ENCODE assay signal across 2 cellular contexts in genomic region chr2:127525692-127526141, GRCh38.
TF ChIP-seq lines count a peak whose summit lies in the region.

No MANE protein-coding gene starts in this region.

TF ChIP-seq in SK-N-SH treated with all-trans-retinoic acid at 6 μM for 48 hours, 23 proteins besides CTCF, POLR2A, EP300 and RAD21:
- TF ChIP-seq TCF4 (CRISPR knock-in tag; IDR thresholded peaks at IDR 0.05; ENCODE audit: borderline replicate concordance): no peak
- no peak for TF ChIP-seq CSRNP3 (CRISPR knock-in tag; IDR thresholded peaks at IDR 0.05)
- TF ChIP-seq PATZ1 (CRISPR knock-in tag; IDR thresholded peaks at IDR 0.05; ENCODE audit: borderline replicate concordance): no peak
- no peak for TF ChIP-seq ESRRG (CRISPR knock-in tag; IDR thresholded peaks at IDR 0.05)
- no peak for TF ChIP-seq CSDC2 (CRISPR knock-in tag; IDR thresholded peaks at IDR 0.05)

TF ChIP-seq in H1, 55 proteins besides CTCF, POLR2A, EP300 and RAD21:
- TF ChIP-seq SIN3A (conservative IDR thresholded peaks at IDR 0.05 in 1 of 2, IDR thresholded peaks at IDR 0.05 in 1 of 2; ENCODE audit: low read depth in 1 of 2, low read length in 2 of 2) (peak in 1 of 2 experiments; percentile 26; a peak in 1 of 4 replicates), PHF8 (conservative IDR thresholded peaks at IDR 0.05; ENCODE audit: low read depth, low read length) (no peak; the same call in 1 of the 2 replicates), ZNF274 (IDR thresholded peaks at IDR 0.05; ENCODE audit: borderline replicate concordance, extremely low read depth, low read length) (no peak), GABPA (IDR thresholded peaks at IDR 0.05; ENCODE audit: borderline replicate concordance, insufficient read depth, low read length) (no peak), ATF2 (IDR thresholded peaks at IDR 0.05; ENCODE audit: low read length) (no peak), NRF1 (IDR thresholded peaks at IDR 0.05; ENCODE audit: low read depth, low read length) (no peak), TEAD4 (IDR thresholded peaks at IDR 0.05; ENCODE audit: low read depth, low read length) (no peak), ASH2L (IDR thresholded peaks at IDR 0.05; ENCODE audit: low read length) (peak; percentile 73), SIRT6 (IDR thresholded peaks at IDR 0.05; ENCODE audit: low read length) (no peak), SUZ12 (IDR thresholded peaks at IDR 0.05; ENCODE audit: low read length) (no peak), RFX5 (IDR thresholded peaks at IDR 0.05; ENCODE audit: borderline replicate concordance, low read depth, low read length) (no peak)
